In genomic region chr12:13100882-13101769, GRCh38 we compare ENCODE assay signal across 7 cellular contexts. TPM values are rescaled to one million over a fixed set of nuclear protein-coding genes. Genes with fewer than 3 reads are reported as not detected.
DNase-seq lines count a peak whose midpoint lies in the region; ATAC-seq and TF ChIP-seq lines count a peak whose summit lies in the region.

No MANE protein-coding gene starts in this region.

- in situ Hi-C loops in GM13976 (cut with MboI; ENCODE audit: low sequenced_read_pairs, unreplicated experiment): no loop called here

- peak; percentile 90 for ATAC-seq in HG02678 (IDR thresholded peaks at IDR 0.05; ENCODE audit: unreplicated experiment)
- peak; percentile 82 for ATAC-seq in sciatic nerve

- peak; percentile 89 for DNase-seq in GM13976 (ENCODE audit: low spot score)
- DNase-seq in NCI-H1105 treated with DMSO at 0.1 percent for 48 hours (lab: John Stamatoyannopoulos, UW): peak; percentile 89
- DNase-seq in T1000 (lab: John Stamatoyannopoulos, UW): peak; percentile 89
- DNase-seq in astrocyte of the hippocampus (ENCODE audit: low read depth, low spot score): peak; percentile 96
- peak in 49 of 51 donors; percentile 34 to 92 (median 74) for DNase-seq in hypothalamus (lab: John Stamatoyannopoulos, UW)
- DNase-seq in sciatic nerve (ENCODE audit: low spot score): peak; percentile 91

- intact Hi-C loops in sciatic nerve (cut with DNase I): no loop called here

- TF ChIP-seq CTCF in GM13976 (IDR thresholded peaks at IDR 0.05; ENCODE audit: borderline replicate concordance, control extremely low read depth, extremely low read depth, insufficient read depth, missing control alignments): no peak

RNA-seq across cellular contexts. Expression of gene GSG1, which starts 2.3 kb away (rescaled TPM):
- not detected for total RNA-seq in sciatic nerve

RNA-seq across cellular contexts. Expression of gene FAM234B, which starts 56.9 kb away (rescaled TPM):
- total RNA-seq in sciatic nerve: 7.8 TPM

Comparison
In these comparisons a context has a peak if more than half of its experiments do, and no peak if none do; other contexts are left out.
1. Peak in every context shown above with its lines: DNase-seq and ATAC-seq.